In genomic region chr1:3971981-3972380, GRCh38 we compare ENCODE assay signal across 26 cellular contexts.
"Had no signal": no experiment of that assay in that cellular context is flagged by ENCODE, and none has a peak within 500 bp of the region (broad histone marks: within the 10 kb centered on the region; RNA-seq: fewer than 3 reads in every experiment).

No MANE protein-coding gene starts in this region.

- H3K27ac ChIP-seq: ascending aorta, breast epithelium, cardiac muscle cell, colonic mucosa, epithelial cell of prostate had no signal

- H3K4me3 ChIP-seq: ascending aorta, breast epithelium, cardiac muscle cell, colonic mucosa had no signal

- H3K36me3 ChIP-seq: ascending aorta, breast epithelium, cardiac muscle cell, colonic mucosa had no signal

- H3K9me3 ChIP-seq: ascending aorta, colonic mucosa had no signal

- H3K4me1 ChIP-seq: ascending aorta, breast epithelium, colonic mucosa had no signal

- DNase-seq: activated CD4-positive, alpha-beta memory T cell treated with anti-CD3 and anti-CD28 coated beads, Interleukin-2, amount 10 ng/mL, durations not matched to agents 7 days and 5 days; activated CD4-positive, alpha-beta T cell treated with anti-CD3 and anti-CD28 coated beads for 36 hours; activated CD4-positive, alpha-beta T cell treated with anti-CD3 and anti-CD28 coated beads, Interleukin-2, amount 10 ng/mL, durations not matched to agents 24 days and 14 days; activated CD4-positive, alpha-beta T cell treated with anti-CD3 and anti-CD28 coated beads, Interleukin-2, amount 50 U/mL, for 4 hours; activated CD4-positive, CD25-positive, alpha-beta regulatory T cell; activated CD4-positive, CD25-positive, alpha-beta regulatory T cell treated with anti-CD3 and anti-CD28 coated beads, Interleukin-2, amount 50 U/mL, for 72 hours; activated CD8-positive, alpha-beta memory T cell treated with anti-CD3 and anti-CD28 coated beads, Interleukin-2, amount 50 U/mL, for 48 hours; activated gamma-delta T cell; activated naive CD4-positive, alpha-beta T cell; activated naive CD4-positive, alpha-beta T cell treated with anti-CD3 and anti-CD28 coated beads, Interleukin-2, amount 10 ng/mL, durations not matched to agents 7 days and 5 days; activated naive CD8-positive, alpha-beta T cell treated with anti-CD3 and anti-CD28 coated beads, Interleukin-2, amount 10 ng/mL, durations not matched to agents 7 days and 5 days; activated T-cell treated with anti-CD3 and anti-CD28 coated beads for 4 hours; activated T-cell treated with anti-CD3 and anti-CD28 coated beads, Interleukin-2, amount 50 U/mL, for 24 hours; activated T-cell treated with anti-CD3 and anti-CD28 coated beads, Interleukin-2, amount 50 U/mL, for 72 hours; central memory CD4-positive, alpha-beta T cell; cerebellar nuclear complex; colonic mucosa; effector CD8-positive, alpha-beta T cell; foreskin fibroblast; head of caudate nucleus; T-helper 17 cell; T1000 had no signal

- H3K27me3 ChIP-seq: ascending aorta, cardiac muscle cell, colonic mucosa had no signal
